9 cellular contexts compared by ENCODE assay signal in genomic region chr11:122186439-122187080, GRCh38.
A peak's percentile ranks its signal among the peaks of the same experiment; 100 is the strongest.
DNase-seq lines count a peak whose midpoint lies in the region; ATAC-seq and TF ChIP-seq lines count a peak whose summit lies in the region.
"Had no signal": no experiment of that assay in that cellular context is flagged by ENCODE, and none has a peak within 500 bp of the region (broad histone marks: within the 10 kb centered on the region; RNA-seq: fewer than 3 reads in every experiment).

No MANE protein-coding gene starts in this region.

- TF ChIP-seq RAD21 in Ishikawa (IDR thresholded peaks at IDR 0.05; ENCODE audit: low read depth) = no peak

- no peaks in the 10 kb centered on the region for H3K9me3 Mint-ChIP-seq in activated T-helper 17 cell treated with anti-CD3 and anti-CD28 coated beads, Interleukin-2, amount 50 U/mL, for 72 hours

- no peaks in the 10 kb centered on the region for H3K9me3 ChIP-seq in body of pancreas

- peak; percentile 30 for ATAC-seq in body of pancreas
- ATAC-seq in left lobe of liver = peak; percentile 65
- no peak for ATAC-seq in GM19467 (IDR thresholded peaks at IDR 0.05; ENCODE audit: unreplicated experiment)
- ATAC-seq in activated T-helper 17 cell treated with anti-CD3 and anti-CD28 coated beads, Interleukin-2, amount 50 U/mL, for 72 hours (replicated peaks) = no peak
- no peak for ATAC-seq in HG02759 (IDR thresholded peaks at IDR 0.05; ENCODE audit: unreplicated experiment)

- no peaks in the 10 kb centered on the region for H3K27me3 ChIP-seq in body of pancreas

- no peaks in the 10 kb centered on the region for H3K36me3 Mint-ChIP-seq in activated T-helper 17 cell treated with anti-CD3 and anti-CD28 coated beads, Interleukin-2, amount 50 U/mL, for 72 hours (ENCODE audit: low read depth)

- TF ChIP-seq POLR2A in body of pancreas (IDR thresholded peaks at IDR 0.05) = no peak

- intact Hi-C loops in body of pancreas (cut with DNase I) = no loop called here

- H3K4me3 Mint-ChIP-seq in activated T-helper 17 cell treated with anti-CD3 and anti-CD28 coated beads, Interleukin-2, amount 50 U/mL, for 72 hours = no peak overlapping the region

- H3K4me3 ChIP-seq in body of pancreas = no peak overlapping the region

- 47 to 56% methylated on average over 3 of the region's 3 CpGs for WGBS in body of pancreas, 2 donors

- in situ Hi-C loops in KBM-7 (cut with MboI; ENCODE audit: low pct_unique_long_range_greater_than_20kb, low sequenced_read_pairs) = no loop called here

- H3K27me3 Mint-ChIP-seq in activated T-helper 17 cell treated with anti-CD3 and anti-CD28 coated beads, Interleukin-2, amount 50 U/mL, for 72 hours = peaks cover 12% of the 10 kb centered on the region

- DNase-seq in AG08395 (ENCODE audit: low spot score) (peak; percentile 72), body of pancreas (no peak), left lobe of liver (ENCODE audit: low spot score) (no peak), KBM-7 (no peak)
- DNase-seq: effector CD8-positive, alpha-beta T cell had no signal

- no peaks in the 10 kb centered on the region for H3K4me1 Mint-ChIP-seq in activated T-helper 17 cell treated with anti-CD3 and anti-CD28 coated beads, Interleukin-2, amount 50 U/mL, for 72 hours

- no peak overlapping the region for H3K27ac Mint-ChIP-seq in activated T-helper 17 cell treated with anti-CD3 and anti-CD28 coated beads, Interleukin-2, amount 50 U/mL, for 72 hours

- H3K27ac ChIP-seq in body of pancreas = no peak overlapping the region

- no peak for TF ChIP-seq EP300 in Ishikawa (IDR thresholded peaks at IDR 0.05; ENCODE audit: borderline replicate concordance)

- H3K36me3 ChIP-seq in body of pancreas (replicated peaks in 1 of 2; ENCODE audit: insufficient read depth in 1 of 2, low read depth in 2 of 2) = no peaks in the 10 kb centered on the region

- no peak for TF ChIP-seq CTCF in body of pancreas (IDR thresholded peaks at IDR 0.05)

- no peaks in the 10 kb centered on the region for H3K4me1 ChIP-seq in body of pancreas

TF ChIP-seq in Ishikawa, 13 proteins besides CTCF, POLR2A, EP300 and RAD21:
- TF ChIP-seq FOXM1 (IDR thresholded peaks at IDR 0.05; ENCODE audit: borderline replicate concordance, low read depth) = no peak
- no peak for TF ChIP-seq NFIC (IDR thresholded peaks at IDR 0.05)
- TF ChIP-seq CREB1 (IDR thresholded peaks at IDR 0.05; ENCODE audit: low read depth) = no peak
- no peak for TF ChIP-seq TEAD4 (IDR thresholded peaks at IDR 0.05)
- 0 out of 2 replicates have a peak, but pooled peaks have one; percentile 6 for TF ChIP-seq CEBPB (IDR thresholded peaks at IDR 0.05)

Comparison
In these comparisons a context has a peak if more than half of its experiments do, and no peak if none do; other contexts are left out.
1. ATAC-seq: peak in body of pancreas (single experiment) and left lobe of liver (single experiment); none in GM19467 (single experiment), activated T-helper 17 cell treated with anti-CD3 and anti-CD28 coated beads, Interleukin-2, amount 50 U/mL, for 72 hours (single experiment) and HG02759 (single experiment).